In the genomic region with DNA sequence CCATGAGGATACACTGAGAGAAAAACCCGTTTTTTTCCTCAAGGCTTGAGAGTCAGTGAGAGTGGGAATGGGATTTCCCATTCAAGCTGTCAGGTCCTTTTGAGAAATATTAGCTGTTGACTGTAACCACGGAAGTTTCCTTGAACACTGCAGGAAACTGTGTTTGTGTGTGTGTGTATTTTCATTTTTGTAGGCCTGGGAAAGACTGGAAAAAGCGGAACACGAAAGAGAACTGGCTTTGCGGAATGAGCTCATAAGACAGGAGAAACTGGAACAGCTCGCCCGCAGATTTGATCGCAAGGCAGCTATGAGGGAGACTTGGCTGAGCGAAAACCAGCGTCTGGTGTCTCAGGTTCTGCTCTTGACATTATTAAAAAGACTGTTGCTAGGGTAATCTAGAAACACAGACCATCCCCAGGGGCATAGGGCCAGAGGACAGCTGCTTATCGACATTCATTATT, we compare ENCODE assay signal across 15 cellular contexts.
DNase-seq lines count a peak whose midpoint lies in the region; ATAC-seq and TF ChIP-seq lines count a peak whose summit lies in the region.
"Had no signal": no experiment of that assay in that cellular context is flagged by ENCODE, and none has a peak within 500 bp of the region (broad histone marks: within the 10 kb centered on the region; RNA-seq: fewer than 3 reads in every experiment).

No MANE protein-coding gene starts in this region.

- TF ChIP-seq CTCF in brain (conservative IDR thresholded peaks at IDR 0.05) (no peak), hepatocyte (IDR thresholded peaks at IDR 0.05; ENCODE audit: poor library complexity) (no peak), ovary (IDR thresholded peaks at IDR 0.05) (no peak), suprapubic skin (IDR thresholded peaks at IDR 0.05) (no peak)
- no peak for TF ChIP-seq CTCF in CD8-positive, alpha-beta T cell (IDR thresholded peaks at IDR 0.05)

- no peak overlapping the region for H2AFZ ChIP-seq in hepatocyte

- H3K79me2 ChIP-seq in hepatocyte = peaks cover 51% of the 10 kb centered on the region

- H4K20me1 ChIP-seq in hepatocyte (ENCODE audit: insufficient read depth, poor library complexity, severe bottlenecking) = peaks cover under 1% of the 10 kb centered on the region

- TF ChIP-seq EP300 in ovary (IDR thresholded peaks at IDR 0.05) (no peak), suprapubic skin (IDR thresholded peaks at IDR 0.05) (no peak)

- peak overlapping the region; percentile 35 for H3K27ac ChIP-seq in hepatocyte
- peak overlapping the region; percentile 16 for H3K27ac ChIP-seq in skeletal muscle tissue (ENCODE audit: low read depth, low read length)
- no peak overlapping the region for H3K27ac ChIP-seq in CD8-positive, alpha-beta T cell (ENCODE audit: low read depth, low read length)
- H3K27ac ChIP-seq in ovary = peak overlapping the region in 1 of 2 donors; percentile 26
- no peak overlapping the region for H3K27ac ChIP-seq in suprapubic skin
- H3K27ac ChIP-seq: C4-2B had no signal

- H3K4me1 ChIP-seq in hepatocyte (ENCODE audit: insufficient read depth) (peaks cover under 1% of the 10 kb centered on the region), skeletal muscle tissue (ENCODE audit: control insufficient read depth in 3 of 3, insufficient read depth in 3 of 3, low read length in 3 of 3) (peaks cover 3 to 5% (median 5%) of the 10 kb centered on the region in 3 donors), ovary (ENCODE audit: insufficient read depth) (peaks cover 3% of the 10 kb centered on the region), suprapubic skin (peaks cover 10% of the 10 kb centered on the region)
- H3K4me1 ChIP-seq in CD8-positive, alpha-beta T cell (ENCODE audit: insufficient read depth, low read length) = no peaks in the 10 kb centered on the region

- peaks cover 94% of the 10 kb centered on the region for H3K36me3 Mint-ChIP-seq in brain
- H3K36me3 Mint-ChIP-seq in CD8-positive, alpha-beta T cell = peaks cover 97% of the 10 kb centered on the region

- H3K36me3 ChIP-seq in hepatocyte (replicated peaks; ENCODE audit: insufficient read depth, low read depth) = peaks cover 6% of the 10 kb centered on the region
- peaks cover 53 to 64% (median 55%) of the 10 kb centered on the region in 3 donors for H3K36me3 ChIP-seq in skeletal muscle tissue (ENCODE audit: control insufficient read depth in 3 of 3, insufficient read depth in 3 of 3, low read length in 3 of 3)
- H3K36me3 ChIP-seq in CD8-positive, alpha-beta T cell (ENCODE audit: insufficient read depth, low read length) = peaks cover 66% of the 10 kb centered on the region
- H3K36me3 ChIP-seq in ovary = no peaks in the 10 kb centered on the region
- H3K36me3 ChIP-seq in suprapubic skin = peaks cover 86% of the 10 kb centered on the region

- no peaks in the 10 kb centered on the region for H3K9me2 ChIP-seq in hepatocyte (replicated peaks; ENCODE audit: insufficient read depth)

- H3K27me3 Mint-ChIP-seq in brain = peaks cover 5% of the 10 kb centered on the region
- H3K27me3 Mint-ChIP-seq in CD8-positive, alpha-beta T cell (ENCODE audit: low read depth) = no peaks in the 10 kb centered on the region
- H3K27me3 Mint-ChIP-seq: stimulated activated memory B cell treated with anti-CD40 and anti-IgM and Interleukin-4, amounts not matched to agents 10 μg/mL and 1 μg/mL and 100 μg/mL, for 72 hours had no signal

- CTCF ChIA-PET in CD8-positive, alpha-beta T cell (lab: Charles Lee) = interaction anchor here (0.8 to 2.1 kb wide), 14 partner anchors 8 to 102 kb away, joined by 3 to 8 read pairs (median 4); no protein-coding TSS in a partner anchor

- no peaks in the 10 kb centered on the region for H3K9me3 Mint-ChIP-seq in brain
- no peaks in the 10 kb centered on the region for H3K9me3 Mint-ChIP-seq in CD8-positive, alpha-beta T cell
- H3K9me3 Mint-ChIP-seq: stimulated activated memory B cell treated with anti-CD40 and anti-IgM and Interleukin-4, amounts not matched to agents 10 μg/mL and 1 μg/mL and 100 μg/mL, for 72 hours had no signal

- no peak overlapping the region for H3K4me2 ChIP-seq in hepatocyte

- peaks cover 17% of the 10 kb centered on the region for H3K4me1 Mint-ChIP-seq in brain
- peaks cover 7% of the 10 kb centered on the region for H3K4me1 Mint-ChIP-seq in CD8-positive, alpha-beta T cell (ENCODE audit: low read depth)

- POLR2A ChIA-PET in CD8-positive, alpha-beta T cell (lab: Charles Lee) = interaction anchor here (0.6 to 2.2 kb wide), 3 partner anchors 50 to 65 kb away, joined by 3 to 6 read pairs (median 5); no protein-coding TSS in a partner anchor

- no peak for ATAC-seq in CD8-positive, alpha-beta T cell
- ATAC-seq: stimulated activated memory B cell treated with anti-CD40 and anti-IgM and Interleukin-4, amounts not matched to agents 10 μg/mL and 1 μg/mL and 100 μg/mL, for 72 hours had no signal

- TF ChIP-seq POLR2A in ovary (IDR thresholded peaks at IDR 0.05) = no peak
- no peak for TF ChIP-seq POLR2A in suprapubic skin (IDR thresholded peaks at IDR 0.05)

- DNase-seq in NCI-H2171 treated with DMSO at 0.1 percent for 48 hours (lab: John Stamatoyannopoulos, UW) (peak; percentile 36), hepatocyte (ENCODE audit: low spot score) (no peak), ovary (no peak), suprapubic skin (ENCODE audit: low spot score in 2 of 2) (no peak)
- DNase-seq in stimulated activated CD4-positive, alpha-beta T cell treated with anti-CD3 and anti-CD28 coated beads, Interleukin-1b, Interleukin-23, amount 100 ng/mL, for 48 hours = no peak
- no peak for DNase-seq in CD8-positive, alpha-beta T cell
- DNase-seq: activated CD4-positive, CD25-positive, alpha-beta regulatory T cell treated with anti-CD3 and anti-CD28 coated beads, Interleukin-2, amount 50 U/mL, for 72 hours; activated T-cell treated with anti-CD3 and anti-CD28 coated beads, Interleukin-2, amount 50 U/mL, for 1 hour; HCEC 1CT; NCI-H2107; stimulated activated CD4-positive, alpha-beta T cell treated with anti-CD3 and anti-CD28 coated beads, Interleukin-2, amount 100 ng/mL, for 48 hours had no signal

- no peak overlapping the region for H3K4me3 Mint-ChIP-seq in brain
- no peak overlapping the region for H3K4me3 Mint-ChIP-seq in CD8-positive, alpha-beta T cell
- H3K4me3 Mint-ChIP-seq: stimulated activated memory B cell treated with anti-CD40 and anti-IgM and Interleukin-4, amounts not matched to agents 10 μg/mL and 1 μg/mL and 100 μg/mL, for 72 hours had no signal

- H3K9me3 ChIP-seq in hepatocyte (ENCODE audit: low read depth) = no peaks in the 10 kb centered on the region
- H3K9me3 ChIP-seq in skeletal muscle tissue (ENCODE audit: control insufficient read depth in 3 of 3, low read length in 3 of 3) = no peaks in the 10 kb centered on the region
- no peaks in the 10 kb centered on the region for H3K9me3 ChIP-seq in CD8-positive, alpha-beta T cell (ENCODE audit: low read length)
- H3K9me3 ChIP-seq in ovary = no peaks in the 10 kb centered on the region
- no peaks in the 10 kb centered on the region for H3K9me3 ChIP-seq in suprapubic skin

- 76% methylated on average over 11 of the region's 11 CpGs for WGBS in hepatocyte (ENCODE audit: low lambda C conversion rate, missing lambda C conversion rate)
- 7 to 15% (median 11%) methylated on average over 11 of the region's 11 CpGs for WGBS in ovary, 3 donors
- WGBS in suprapubic skin = 72% methylated on average over 11 of the region's 11 CpGs

- intact Hi-C loops in CD8-positive, alpha-beta T cell (cut with DNase I, micrococcal nuclease) = no loop called here
- intact Hi-C loops in ovary (cut with DNase I) = no loop called here

- H3K27ac Mint-ChIP-seq in brain = peak overlapping the region in 4 of 5 experiments; percentile 30 to 74 (median 52)
- no peak overlapping the region for H3K27ac Mint-ChIP-seq in CD8-positive, alpha-beta T cell
- H3K27ac Mint-ChIP-seq: stimulated activated memory B cell treated with anti-CD40 and anti-IgM and Interleukin-4, amounts not matched to agents 10 μg/mL and 1 μg/mL and 100 μg/mL, for 72 hours had no signal

- no peak overlapping the region for H3K9ac ChIP-seq in skeletal muscle tissue (ENCODE audit: low read depth in 1 of 3, low read length in 3 of 3)

- no peaks in the 10 kb centered on the region for H3K27me3 ChIP-seq in hepatocyte
- H3K27me3 ChIP-seq in skeletal muscle tissue (ENCODE audit: control insufficient read depth in 3 of 3, insufficient read depth in 3 of 3, low read length in 3 of 3) = no peaks in the 10 kb centered on the region
- H3K27me3 ChIP-seq in CD8-positive, alpha-beta T cell (ENCODE audit: insufficient read depth, low read length) = no peaks in the 10 kb centered on the region
- no peaks in the 10 kb centered on the region for H3K27me3 ChIP-seq in ovary
- no peaks in the 10 kb centered on the region for H3K27me3 ChIP-seq in suprapubic skin

- H3K4me3 ChIP-seq in hepatocyte (no peak overlapping the region), skeletal muscle tissue (ENCODE audit: low read length in 3 of 3) (no peak overlapping the region), ovary (no peak overlapping the region), suprapubic skin (no peak overlapping the region)
- H3K4me3 ChIP-seq in CD8-positive, alpha-beta T cell (ENCODE audit: low read depth, low read length) = no peak overlapping the region

Comparison
In these comparisons a context has a peak if more than half of its experiments do, and no peak if none do; other contexts are left out.
1. H3K27ac ChIP-seq: peak in hepatocyte (single experiment) and skeletal muscle tissue (single experiment); none in CD8-positive, alpha-beta T cell (single experiment) and suprapubic skin (single experiment).